In the genomic region with DNA sequence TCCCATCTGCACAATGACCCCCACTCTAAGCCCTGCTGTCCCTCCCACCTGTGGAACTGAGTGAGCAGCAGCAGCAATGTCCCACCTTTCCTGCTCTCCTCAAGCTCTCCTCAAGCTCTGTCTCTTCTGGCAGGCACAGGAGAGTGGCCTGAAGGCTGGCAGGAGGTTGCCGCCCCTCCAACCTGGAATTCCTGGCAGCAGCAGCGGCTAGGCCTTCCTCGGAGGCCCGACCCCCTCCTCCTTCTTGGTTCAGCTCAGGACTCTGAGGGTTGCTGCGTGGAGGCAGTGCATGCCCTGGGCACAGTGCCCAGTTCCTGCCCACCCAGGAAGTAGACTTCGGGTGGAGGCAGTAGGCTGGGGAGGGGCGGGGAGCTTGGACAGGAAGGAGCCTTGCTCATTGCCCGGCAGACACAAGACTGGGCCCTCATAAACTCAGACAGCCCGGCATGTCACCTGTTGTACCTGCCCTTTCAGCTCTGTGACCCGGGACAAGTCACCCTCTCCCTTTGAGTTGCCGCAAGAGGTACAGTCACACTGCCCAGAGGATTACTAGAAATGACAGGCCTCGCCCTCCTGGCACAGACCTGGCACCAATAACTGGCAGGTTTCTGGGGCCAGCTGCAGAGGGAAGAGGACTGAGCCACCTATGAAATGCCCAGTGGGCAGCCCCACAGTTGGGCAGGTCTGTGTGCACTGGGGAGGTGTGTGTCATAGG, we compare ENCODE assay signal across 10 cellular contexts. TPM values are rescaled to one million over a fixed set of nuclear protein-coding genes. Genes with fewer than 3 reads are reported as not detected.
DNase-seq lines count a peak whose midpoint lies in the region; ATAC-seq lines count a peak whose summit lies in the region.
"Had no signal": no experiment of that assay in that cellular context is flagged by ENCODE, and none has a peak within 500 bp of the region (broad histone marks: within the 10 kb centered on the region; RNA-seq: fewer than 3 reads in every experiment).

No MANE protein-coding gene starts in this region.

- peaks cover 61% of the 10 kb centered on the region for H3K4me1 Mint-ChIP-seq in activated CD4-positive, alpha-beta T cell treated with anti-CD3 and anti-CD28 coated beads for 36 hours
- peaks cover 16% of the 10 kb centered on the region for H3K4me1 Mint-ChIP-seq in activated naive CD8-positive, alpha-beta T cell treated with anti-CD3 and anti-CD28 coated beads, Interleukin-2, amount 10 ng/mL, durations not matched to agents 7 days and 5 days

- H3K27ac Mint-ChIP-seq in activated CD4-positive, alpha-beta T cell treated with anti-CD3 and anti-CD28 coated beads for 36 hours = peak overlapping the region; percentile 97
- H3K27ac Mint-ChIP-seq in activated naive CD8-positive, alpha-beta T cell treated with anti-CD3 and anti-CD28 coated beads, Interleukin-2, amount 10 ng/mL, durations not matched to agents 7 days and 5 days = peak overlapping the region; percentile 7

- peaks cover 12% of the 10 kb centered on the region for H3K36me3 Mint-ChIP-seq in activated CD4-positive, alpha-beta T cell treated with anti-CD3 and anti-CD28 coated beads for 36 hours (ENCODE audit: low read depth)
- H3K36me3 Mint-ChIP-seq in activated naive CD8-positive, alpha-beta T cell treated with anti-CD3 and anti-CD28 coated beads, Interleukin-2, amount 10 ng/mL, durations not matched to agents 7 days and 5 days = no peaks in the 10 kb centered on the region

- POLR2A ChIA-PET in activated CD4-positive, alpha-beta T cell treated with anti-CD3 and anti-CD28 coated beads for 36 hours (lab: Charles Lee) = interaction anchor here (0.8 to 4.4 kb wide), 8 partner anchors 9 to 90 kb away, joined by 3 to 41 read pairs (median 4); no protein-coding TSS in a partner anchor
- POLR2A ChIA-PET in activated naive CD8-positive, alpha-beta T cell treated with anti-CD3 and anti-CD28 coated beads, Interleukin-2, amount 10 ng/mL, durations not matched to agents 7 days and 5 days (lab: Charles Lee) = no interaction called here

- peak; percentile 64 for DNase-seq in activated CD4-positive, alpha-beta T cell treated with anti-CD3 and anti-CD28 coated beads for 36 hours
- DNase-seq in activated CD4-positive, alpha-beta T cell treated with anti-CD3 and anti-CD28 coated beads, Interleukin-2, amount 50 U/mL, for 1 hour = no peak
- DNase-seq in activated naive CD8-positive, alpha-beta T cell treated with anti-CD3 and anti-CD28 coated beads, Interleukin-2, amount 10 ng/mL, durations not matched to agents 7 days and 5 days = no peak
- peak in 30 of 49 donors; percentile 5 to 72 (median 34) for DNase-seq in substantia nigra (lab: John Stamatoyannopoulos, UW)
- DNase-seq: cortex of kidney had no signal

- no peaks in the 10 kb centered on the region for H3K27me3 Mint-ChIP-seq in activated CD4-positive, alpha-beta T cell treated with anti-CD3 and anti-CD28 coated beads for 36 hours
- H3K27me3 Mint-ChIP-seq in activated naive CD8-positive, alpha-beta T cell treated with anti-CD3 and anti-CD28 coated beads, Interleukin-2, amount 10 ng/mL, durations not matched to agents 7 days and 5 days = no peaks in the 10 kb centered on the region

- peak; percentile 28 for ATAC-seq in activated CD4-positive, alpha-beta T cell treated with anti-CD3 and anti-CD28 coated beads for 36 hours
- ATAC-seq in activated naive CD8-positive, alpha-beta T cell treated with anti-CD3 and anti-CD28 coated beads, Interleukin-2, amount 10 ng/mL, durations not matched to agents 7 days and 5 days (ENCODE audit: low read depth) = no peak
- ATAC-seq in GM18520 (IDR thresholded peaks at IDR 0.05; ENCODE audit: unreplicated experiment) (no peak), HG02798 (IDR thresholded peaks at IDR 0.05; ENCODE audit: poor library complexity, unreplicated experiment) (no peak), GM21619 (IDR thresholded peaks at IDR 0.05; ENCODE audit: unreplicated experiment) (no peak)

- H3K27me3 ChIP-seq in layer of hippocampus (ENCODE audit: control insufficient read depth, insufficient read depth, low read length) = no peaks in the 10 kb centered on the region

- intact Hi-C loops in activated CD4-positive, alpha-beta T cell treated with anti-CD3 and anti-CD28 coated beads for 36 hours (cut with DNase I, micrococcal nuclease) = loop anchor here (5.0 to 10.0 kb wide), 6 partner anchors 413 to 1127 kb away; partner anchors contain the start of genes ASB2 (in 2 of the 2), DICER1 (in 1 of the 2) and SYNE3 (in 1 of the 2)

- no peaks in the 10 kb centered on the region for H3K9me3 Mint-ChIP-seq in activated CD4-positive, alpha-beta T cell treated with anti-CD3 and anti-CD28 coated beads for 36 hours (ENCODE audit: low read depth)
- H3K9me3 Mint-ChIP-seq in activated naive CD8-positive, alpha-beta T cell treated with anti-CD3 and anti-CD28 coated beads, Interleukin-2, amount 10 ng/mL, durations not matched to agents 7 days and 5 days = no peaks in the 10 kb centered on the region

- H3K4me3 Mint-ChIP-seq in activated CD4-positive, alpha-beta T cell treated with anti-CD3 and anti-CD28 coated beads for 36 hours = peak overlapping the region; percentile 76
- H3K4me3 Mint-ChIP-seq in activated naive CD8-positive, alpha-beta T cell treated with anti-CD3 and anti-CD28 coated beads, Interleukin-2, amount 10 ng/mL, durations not matched to agents 7 days and 5 days = no peak overlapping the region

- peak overlapping the region; percentile 40 for H3K27ac ChIP-seq in layer of hippocampus (ENCODE audit: low read depth, low read length)
- H3K27ac ChIP-seq in substantia nigra (ENCODE audit: low read depth, low read length, poor library complexity, severe bottlenecking) = peak overlapping the region; percentile 72

- CTCF ChIA-PET in activated CD4-positive, alpha-beta T cell treated with anti-CD3 and anti-CD28 coated beads for 36 hours (lab: Charles Lee) = interaction anchor here (1.0 to 2.3 kb wide), 5 partner anchors 9 to 85 kb away, joined by 3 to 7 read pairs (median 5); no protein-coding TSS in a partner anchor

RNA-seq across cellular contexts. Expression of gene SERPINA1, which starts 2.1 kb away (rescaled TPM):
- total RNA-seq in activated CD4-positive, alpha-beta T cell treated with anti-CD3 and anti-CD28 coated beads for 36 hours = 100 to 1,000 TPM; 102 to 140 TPM
- under 1 TPM in 1 of 2 experiments, not detected in 1; 0.20 TPM for total RNA-seq in activated naive CD8-positive, alpha-beta T cell treated with anti-CD3 and anti-CD28 coated beads, Interleukin-2, amount 10 ng/mL, durations not matched to agents 7 days and 5 days

RNA-seq across cellular contexts. Expression of gene SERPINA2, which starts 24.0 kb away (rescaled TPM):
- not detected for total RNA-seq in activated CD4-positive, alpha-beta T cell treated with anti-CD3 and anti-CD28 coated beads for 36 hours
- total RNA-seq in activated naive CD8-positive, alpha-beta T cell treated with anti-CD3 and anti-CD28 coated beads, Interleukin-2, amount 10 ng/mL, durations not matched to agents 7 days and 5 days = not detected
- total RNA-seq: mesenteric fat pad had no signal

Comparison
In these comparisons a context has a peak if more than half of its experiments do, and no peak if none do; other contexts are left out.
1. DNase-seq: peak in activated CD4-positive, alpha-beta T cell treated with anti-CD3 and anti-CD28 coated beads for 36 hours (single experiment) and substantia nigra (30 of 49); none in activated CD4-positive, alpha-beta T cell treated with anti-CD3 and anti-CD28 coated beads, Interleukin-2, amount 50 U/mL, for 1 hour (single experiment) and activated naive CD8-positive, alpha-beta T cell treated with anti-CD3 and anti-CD28 coated beads, Interleukin-2, amount 10 ng/mL, durations not matched to agents 7 days and 5 days (single experiment).
2. RNA of gene SERPINA1, which starts 2.1 kb away (total RNA-seq): 102 to 140 TPM in activated CD4-positive, alpha-beta T cell treated with anti-CD3 and anti-CD28 coated beads for 36 hours; 0.20 TPM in activated naive CD8-positive, alpha-beta T cell treated with anti-CD3 and anti-CD28 coated beads, Interleukin-2, amount 10 ng/mL, durations not matched to agents 7 days and 5 days; every median in the first group is over 10 times any median in the second.